1 cellular context compared by ENCODE assay signal in genomic region chr4:71141125-71141524, GRCh38.
TF ChIP-seq lines count a peak whose summit lies in the region.

No MANE protein-coding gene starts in this region.

TF ChIP-seq in GM12878, 131 proteins besides CTCF, POLR2A, EP300 and RAD21 (continued from another document):
- TF ChIP-seq ZBTB40 (IDR thresholded peaks at IDR 0.05; ENCODE audit: borderline replicate concordance), result no peak
- no peak for TF ChIP-seq BCL11A (IDR thresholded peaks at IDR 0.05; ENCODE audit: low read depth, low read length)
- TF ChIP-seq RAD51 (IDR thresholded peaks at IDR 0.05), result peak; percentile 80; the same call in 1 of the 2 replicates
- no peak for TF ChIP-seq ZNF274 (IDR thresholded peaks at IDR 0.05; ENCODE audit: insufficient read depth, insufficient read length)
- no peak for TF ChIP-seq EGR1 (IDR thresholded peaks at IDR 0.05; ENCODE audit: borderline replicate concordance in 1 of 2, low read depth in 2 of 2, low read length in 2 of 2)
- TF ChIP-seq RFX5 (IDR thresholded peaks at IDR 0.05; ENCODE audit: low read depth, low read length), result no peak
- TF ChIP-seq ZBED1 (IDR thresholded peaks at IDR 0.05; ENCODE audit: borderline replicate concordance), result no peak
- TF ChIP-seq HCFC1 (IDR thresholded peaks at IDR 0.05; ENCODE audit: low read length), result no peak
- TF ChIP-seq PML (IDR thresholded peaks at IDR 0.05; ENCODE audit: low read length), result no peak
- TF ChIP-seq JUNB (IDR thresholded peaks at IDR 0.05), result peak; percentile 33
- TF ChIP-seq RB1 (IDR thresholded peaks at IDR 0.05; ENCODE audit: borderline replicate concordance), result no peak
- no peak for TF ChIP-seq MTA2 (IDR thresholded peaks at IDR 0.05; ENCODE audit: low read depth)
